ENCODE assay signal across 1 cellular context in the genomic region with DNA sequence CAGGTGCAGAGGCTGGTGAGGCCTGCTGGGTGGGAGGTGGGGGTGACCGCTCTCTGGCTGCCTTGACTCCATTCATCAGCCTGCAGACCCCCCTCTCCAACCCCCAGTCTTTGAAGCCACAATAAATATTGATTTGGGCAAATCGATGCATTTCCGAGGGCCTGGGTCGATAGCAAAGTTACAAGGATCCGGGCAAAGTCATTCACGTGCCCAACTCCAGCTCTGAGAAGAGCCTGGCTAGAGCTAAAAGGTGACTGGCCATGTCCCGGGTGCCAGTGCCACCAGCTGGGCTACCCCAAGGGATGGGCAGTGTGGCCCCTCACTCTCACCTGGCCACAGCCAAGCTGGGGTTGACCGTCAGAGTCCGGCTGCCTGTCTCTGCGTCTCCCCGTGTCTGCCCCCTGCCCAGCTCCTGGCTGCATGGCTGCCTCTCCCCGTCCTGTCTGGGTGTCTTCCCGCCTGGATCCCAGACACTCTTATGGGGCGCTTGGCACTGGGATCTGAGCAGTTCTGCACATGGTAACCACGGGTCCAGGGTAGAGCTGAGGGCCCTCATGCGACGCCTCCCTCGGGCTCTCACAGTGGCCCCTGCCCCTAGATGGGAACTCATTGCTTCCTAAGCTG.
TF ChIP-seq lines count a peak whose summit lies in the region.

No MANE protein-coding gene starts in this region.

TF ChIP-seq in K562, 482 proteins besides CTCF, POLR2A, EP300 and RAD21:
- peak; percentile 9 for TF ChIP-seq HMGN3 (IDR thresholded peaks at IDR 0.05; ENCODE audit: borderline replicate concordance, extremely low read depth, insufficient read length, low read depth, low read length)
- TF ChIP-seq, protein P1, sequence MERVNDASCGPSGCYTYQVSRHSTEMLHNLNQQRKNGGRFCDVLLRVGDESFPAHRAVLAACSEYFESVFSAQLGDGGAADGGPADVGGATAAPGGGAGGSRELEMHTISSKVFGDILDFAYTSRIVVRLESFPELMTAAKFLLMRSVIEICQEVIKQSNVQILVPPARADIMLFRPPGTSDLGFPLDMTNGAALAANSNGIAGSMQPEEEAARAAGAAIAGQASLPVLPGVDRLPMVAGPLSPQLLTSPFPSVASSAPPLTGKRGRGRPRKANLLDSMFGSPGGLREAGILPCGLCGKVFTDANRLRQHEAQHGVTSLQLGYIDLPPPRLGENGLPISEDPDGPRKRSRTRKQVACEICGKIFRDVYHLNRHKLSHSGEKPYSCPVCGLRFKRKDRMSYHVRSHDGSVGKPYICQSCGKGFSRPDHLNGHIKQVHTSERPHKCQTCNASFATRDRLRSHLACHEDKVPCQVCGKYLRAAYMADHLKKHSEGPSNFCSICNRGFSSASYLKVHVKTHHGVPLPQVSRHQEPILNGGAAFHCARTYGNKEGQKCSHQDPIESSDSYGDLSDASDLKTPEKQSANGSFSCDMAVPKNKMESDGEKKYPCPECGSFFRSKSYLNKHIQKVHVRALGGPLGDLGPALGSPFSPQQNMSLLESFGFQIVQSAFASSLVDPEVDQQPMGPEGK (CRISPR knock-in tag; IDR thresholded peaks at IDR 0.05; ENCODE audit: borderline replicate concordance): no peak
- TF ChIP-seq GTF2B (IDR thresholded peaks at IDR 0.05; ENCODE audit: extremely low read depth, insufficient read length): no peak
- TF ChIP-seq, protein P2, sequence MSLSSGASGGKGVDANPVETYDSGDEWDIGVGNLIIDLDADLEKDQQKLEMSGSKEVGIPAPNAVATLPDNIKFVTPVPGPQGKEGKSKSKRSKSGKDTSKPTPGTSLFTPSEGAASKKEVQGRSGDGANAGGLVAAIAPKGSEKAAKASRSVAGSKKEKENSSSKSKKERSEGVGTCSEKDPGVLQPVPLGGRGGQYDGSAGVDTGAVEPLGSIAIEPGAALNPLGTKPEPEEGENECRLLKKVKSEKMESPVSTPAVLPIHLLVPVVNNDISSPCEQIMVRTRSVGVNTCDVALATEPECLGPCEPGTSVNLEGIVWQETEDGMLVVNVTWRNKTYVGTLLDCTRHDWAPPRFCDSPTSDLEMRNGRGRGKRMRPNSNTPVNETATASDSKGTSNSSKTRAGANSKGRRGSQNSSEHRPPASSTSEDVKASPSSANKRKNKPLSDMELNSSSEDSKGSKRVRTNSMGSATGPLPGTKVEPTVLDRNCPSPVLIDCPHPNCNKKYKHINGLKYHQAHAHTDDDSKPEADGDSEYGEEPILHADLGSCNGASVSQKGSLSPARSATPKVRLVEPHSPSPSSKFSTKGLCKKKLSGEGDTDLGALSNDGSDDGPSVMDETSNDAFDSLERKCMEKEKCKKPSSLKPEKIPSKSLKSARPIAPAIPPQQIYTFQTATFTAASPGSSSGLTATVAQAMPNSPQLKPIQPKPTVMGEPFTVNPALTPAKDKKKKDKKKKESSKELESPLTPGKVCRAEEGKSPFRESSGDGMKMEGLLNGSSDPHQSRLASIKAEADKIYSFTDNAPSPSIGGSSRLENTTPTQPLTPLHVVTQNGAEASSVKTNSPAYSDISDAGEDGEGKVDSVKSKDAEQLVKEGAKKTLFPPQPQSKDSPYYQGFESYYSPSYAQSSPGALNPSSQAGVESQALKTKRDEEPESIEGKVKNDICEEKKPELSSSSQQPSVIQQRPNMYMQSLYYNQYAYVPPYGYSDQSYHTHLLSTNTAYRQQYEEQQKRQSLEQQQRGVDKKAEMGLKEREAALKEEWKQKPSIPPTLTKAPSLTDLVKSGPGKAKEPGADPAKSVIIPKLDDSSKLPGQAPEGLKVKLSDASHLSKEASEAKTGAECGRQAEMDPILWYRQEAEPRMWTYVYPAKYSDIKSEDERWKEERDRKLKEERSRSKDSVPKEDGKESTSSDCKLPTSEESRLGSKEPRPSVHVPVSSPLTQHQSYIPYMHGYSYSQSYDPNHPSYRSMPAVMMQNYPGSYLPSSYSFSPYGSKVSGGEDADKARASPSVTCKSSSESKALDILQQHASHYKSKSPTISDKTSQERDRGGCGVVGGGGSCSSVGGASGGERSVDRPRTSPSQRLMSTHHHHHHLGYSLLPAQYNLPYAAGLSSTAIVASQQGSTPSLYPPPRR (CRISPR knock-in tag; IDR thresholded peaks at IDR 0.05; ENCODE audit: borderline replicate concordance): no peak
- TF ChIP-seq ETS2 (tag; IDR thresholded peaks at IDR 0.05; ENCODE audit: borderline replicate concordance, poor library complexity, severe bottlenecking): peak; percentile 43
- no peak for TF ChIP-seq SMAD4 (CRISPR knock-in tag; conservative IDR thresholded peaks at IDR 0.05)
- TF ChIP-seq, protein P3, sequence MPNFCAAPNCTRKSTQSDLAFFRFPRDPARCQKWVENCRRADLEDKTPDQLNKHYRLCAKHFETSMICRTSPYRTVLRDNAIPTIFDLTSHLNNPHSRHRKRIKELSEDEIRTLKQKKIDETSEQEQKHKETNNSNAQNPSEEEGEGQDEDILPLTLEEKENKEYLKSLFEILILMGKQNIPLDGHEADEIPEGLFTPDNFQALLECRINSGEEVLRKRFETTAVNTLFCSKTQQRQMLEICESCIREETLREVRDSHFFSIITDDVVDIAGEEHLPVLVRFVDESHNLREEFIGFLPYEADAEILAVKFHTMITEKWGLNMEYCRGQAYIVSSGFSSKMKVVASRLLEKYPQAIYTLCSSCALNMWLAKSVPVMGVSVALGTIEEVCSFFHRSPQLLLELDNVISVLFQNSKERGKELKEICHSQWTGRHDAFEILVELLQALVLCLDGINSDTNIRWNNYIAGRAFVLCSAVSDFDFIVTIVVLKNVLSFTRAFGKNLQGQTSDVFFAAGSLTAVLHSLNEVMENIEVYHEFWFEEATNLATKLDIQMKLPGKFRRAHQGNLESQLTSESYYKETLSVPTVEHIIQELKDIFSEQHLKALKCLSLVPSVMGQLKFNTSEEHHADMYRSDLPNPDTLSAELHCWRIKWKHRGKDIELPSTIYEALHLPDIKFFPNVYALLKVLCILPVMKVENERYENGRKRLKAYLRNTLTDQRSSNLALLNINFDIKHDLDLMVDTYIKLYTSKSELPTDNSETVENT (CRISPR knock-in tag; IDR thresholded peaks at IDR 0.05): 0 out of 2 replicates have a peak, but pooled peaks have one; percentile 23
- no peak for TF ChIP-seq DIDO1 (tag; IDR thresholded peaks at IDR 0.05; ENCODE audit: low read depth)
- 0 out of 2 replicates have a peak, but pooled peaks have one; percentile 56 for TF ChIP-seq HDAC6 (IDR thresholded peaks at IDR 0.05; ENCODE audit: low read depth, low read length)
- TF ChIP-seq RCOR1 (IDR thresholded peaks at IDR 0.05; ENCODE audit: borderline replicate concordance in 1 of 2, low read depth in 2 of 2, low read length in 2 of 2): no peak
- TF ChIP-seq ZBTB7A (IDR thresholded peaks at IDR 0.05; ENCODE audit: borderline replicate concordance, control insufficient read depth, low read depth, low read length): 0 out of 2 replicates have a peak, but pooled peaks have one; percentile 7
